8 cellular contexts compared by ENCODE assay signal in genomic region chr1:42335050-42335808, GRCh38. TPM values are rescaled to one million over a fixed set of nuclear protein-coding genes. Genes with fewer than 3 reads are reported as not detected.
DNase-seq lines count a peak whose midpoint lies in the region; ATAC-seq and TF ChIP-seq lines count a peak whose summit lies in the region.

Gene FOXJ3 (minus strand): TSS chr1:42335235. CDS start chr1:42311093, 24,142 bp downstream.

- peaks cover 33% of the 10 kb centered on the region for H3K36me3 Mint-ChIP-seq in Calu3 (ENCODE audit: insufficient read depth, unreplicated experiment)

- BruUV-seq in Calu3 (replicated peaks; lab: Mats Ljungman, UMichigan) = no TSS peak

- no peaks in the 10 kb centered on the region for H4K20me1 ChIP-seq in OCI-LY1 (ENCODE audit: insufficient read depth, low read length)

- no peaks in the 10 kb centered on the region for H3K9me2 ChIP-seq in OCI-LY1 (ENCODE audit: low read depth, low read length)

- no peaks in the 10 kb centered on the region for H3K9me3 Mint-ChIP-seq in Calu3 (ENCODE audit: low read depth, unreplicated experiment)

- no peaks in the 10 kb centered on the region for H3F3A ChIP-seq in OCI-LY1 (ENCODE audit: insufficient read depth, low read length)

- H3K9me3 ChIP-seq in OCI-LY1 (ENCODE audit: low read length) (no peaks in the 10 kb centered on the region), mucosa of descending colon (no peaks in the 10 kb centered on the region)

- H3K4me1 ChIP-seq in OCI-LY1 (ENCODE audit: insufficient read depth, low read length, severe bottlenecking) (peaks cover 29% of the 10 kb centered on the region), mucosa of descending colon (ENCODE audit: low read depth) (peaks cover 26% of the 10 kb centered on the region)

- intact Hi-C loops in Calu3 (cut with micrococcal nuclease; ENCODE audit: unreplicated experiment) = no loop called here
- intact Hi-C loops in mucosa of descending colon (cut with DNase I, micrococcal nuclease) = loop anchor here in 1 of 2 donors (2.0 kb wide), 1 partner anchor 20 kb away; no protein-coding TSS in a partner anchor

- H3K4me1 Mint-ChIP-seq in Calu3 (ENCODE audit: low read depth, unreplicated experiment) = peaks cover 47% of the 10 kb centered on the region

- ATAC-seq in GM21447 (IDR thresholded peaks at IDR 0.05; ENCODE audit: unreplicated experiment) (peak; percentile 63), mucosa of descending colon (peak; percentile 97)

- peak within 1 kb of the TSS; percentile 84 for H3K9ac ChIP-seq in OCI-LY1 (ENCODE audit: low read length)

- H3K79me2 ChIP-seq in OCI-LY1 (ENCODE audit: insufficient read depth, low read length) = peaks cover 45% of the 10 kb centered on the region

- no peaks in the 10 kb centered on the region for H3K27me3 Mint-ChIP-seq in Calu3 (ENCODE audit: unreplicated experiment)

- H3K27ac Mint-ChIP-seq in Calu3 (ENCODE audit: unreplicated experiment) = peak within 1 kb of the TSS; percentile 89

- no peaks in the 10 kb centered on the region for H3K27me3 ChIP-seq in OCI-LY1 (ENCODE audit: insufficient read depth, low read length)

- H3K4me2 ChIP-seq in OCI-LY1 (ENCODE audit: low read length) = peak within 1 kb of the TSS; percentile 95

- no peak within 1 kb of the TSS for H3K27ac ChIP-seq in OCI-LY1 (ENCODE audit: low read depth, low read length, poor library complexity, severe bottlenecking)
- H3K27ac ChIP-seq in epithelial cell of prostate = peak within 1 kb of the TSS; percentile 96

- DNase-seq in Calu3 (peak; percentile 95), HuH-7 (ENCODE audit: low spot score) (peak; percentile 87), activated T-cell treated with anti-CD3 and anti-CD28 coated beads for 24 hours (ENCODE audit: low read depth) (peak; percentile 91), epithelial cell of prostate (ENCODE audit: low read depth, low spot score) (peak; percentile 85), mucosa of descending colon (peak; percentile 95 to 98 (median 96))
- DNase-seq in stimulated activated CD8-positive, alpha-beta memory T cell treated with anti-CD3 and anti-CD28 coated beads, Interleukin-4, amount 100 ng/mL, for 1 hour (ENCODE audit: low read depth in 2 of 2, low spot score in 1 of 2) = peak; percentile 75 to 81

- peak within 1 kb of the TSS; percentile 43; the same call in 1 of the 2 replicates for H2AFZ ChIP-seq in OCI-LY1 (ENCODE audit: low read length)

- peak within 1 kb of the TSS; percentile 89 for H3K4me3 Mint-ChIP-seq in Calu3 (ENCODE audit: low read depth, unreplicated experiment)

- peaks cover 4% of the 10 kb centered on the region; the same call in 1 of the 2 replicates for H3K36me3 ChIP-seq in OCI-LY1 (ENCODE audit: insufficient read depth, low read length)
- H3K36me3 ChIP-seq in mucosa of descending colon (ENCODE audit: low read depth) = no peaks in the 10 kb centered on the region

- CTCF ChIA-PET in Calu3 (lab: Charles Lee) = interaction anchor here (0.6 to 0.7 kb wide), 3 partner anchors 64 to 432 kb away, joined by 3 to 6 read pairs (median 6); partner anchors contain the start of genes C1orf50 and P3H1

- TF ChIP-seq CTCF in Calu3 (IDR thresholded peaks at IDR 0.05; ENCODE audit: unreplicated experiment) (no peak), OCI-LY1 (IDR thresholded peaks at IDR 0.05; ENCODE audit: low read length) (no peak), mucosa of descending colon (IDR thresholded peaks at IDR 0.05) (no peak)

- H3K4me3 ChIP-seq in OCI-LY1 (ENCODE audit: low read depth, low read length, poor library complexity, severe bottlenecking) (peak within 1 kb of the TSS; percentile 78), mucosa of descending colon (peak within 1 kb of the TSS; percentile 96)

RNA-seq across cellular contexts. Expression of gene FOXJ3, which starts in this region (rescaled TPM):
- total RNA-seq in Calu3 (2022) (51.4 and 52.4 TPM in 2 replicates), mucosa of descending colon (10 to 100 TPM; 47.0 to 57.3 (median 53.4) TPM)
